In the genomic region with DNA sequence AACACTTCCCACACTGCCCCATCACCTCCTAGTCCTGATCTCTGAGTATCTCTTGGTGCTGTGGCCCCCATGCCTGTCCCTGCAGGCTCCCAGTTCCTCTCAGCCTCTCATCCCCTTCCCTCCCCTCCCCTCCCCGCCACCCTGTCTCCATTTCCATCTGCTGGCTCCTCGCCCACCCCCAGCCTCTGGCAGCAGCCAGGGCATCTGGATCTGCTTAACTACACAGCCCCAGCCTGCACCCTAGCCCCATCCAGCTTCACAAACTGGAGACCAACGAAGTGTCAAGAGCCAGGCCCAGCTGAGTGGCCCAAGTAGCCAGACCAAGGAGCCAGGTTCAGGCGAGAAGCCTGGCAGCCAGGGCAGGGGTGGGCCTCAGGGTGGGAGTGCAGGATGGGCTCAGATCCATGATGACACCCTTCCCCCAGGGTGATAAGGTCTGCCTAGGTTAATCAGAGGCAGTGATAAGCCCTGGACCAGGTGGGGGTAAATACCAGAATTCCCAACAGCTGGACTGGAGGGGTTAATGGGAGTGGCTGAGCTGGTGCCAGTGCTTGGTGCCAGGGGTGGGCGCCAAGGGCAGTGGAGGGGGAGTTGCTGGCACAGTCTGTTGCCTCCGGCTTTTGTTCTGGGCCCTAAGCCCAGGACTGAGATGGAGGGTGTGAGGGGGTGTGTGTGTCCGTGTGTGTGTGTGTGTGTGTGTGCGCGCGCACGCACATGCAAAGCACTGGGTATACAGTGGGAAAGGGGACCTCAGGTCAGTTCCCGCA, we compare ENCODE assay signal across 7 cellular contexts. TPM values are rescaled to one million over a fixed set of nuclear protein-coding genes. Genes with fewer than 3 reads are reported as not detected.
DNase-seq lines count a peak whose midpoint lies in the region; ATAC-seq and TF ChIP-seq lines count a peak whose summit lies in the region.
"Had no signal": no experiment of that assay in that cellular context is flagged by ENCODE, and none has a peak within 500 bp of the region (broad histone marks: within the 10 kb centered on the region; RNA-seq: fewer than 3 reads in every experiment).

No MANE protein-coding gene starts in this region.

- BruUV-seq in Calu3 (replicated peaks; lab: Mats Ljungman, UMichigan), result no TSS peak

- CTCF ChIA-PET in Calu3 (lab: Charles Lee), result no interaction called here

- H3K4me1 ChIP-seq in stomach, result peaks cover 46 to 56% (median 49%) of the 10 kb centered on the region in 4 donors

- peaks cover 13% of the 10 kb centered on the region for H3K36me3 Mint-ChIP-seq in Calu3 (ENCODE audit: insufficient read depth, unreplicated experiment)

- 19 to 45% (median 25%) methylated on average over 8 to 12 of the region's 12 CpGs for WGBS in stomach, 5 donors

- H3K27me3 ChIP-seq in stomach, result no peaks in the 10 kb centered on the region

- peak overlapping the region in 1 of 2 donors; percentile 63 for H3K4me3 ChIP-seq in foreskin fibroblast (ENCODE audit: low read depth in 1 of 2, low read length in 2 of 2)
- peak overlapping the region in 1 of 4 donors; percentile 3 for H3K4me3 ChIP-seq in stomach

- no peak for TF ChIP-seq EP300 in stomach (IDR thresholded peaks at IDR 0.05)

- TF ChIP-seq CTCF in foreskin fibroblast (IDR thresholded peaks at IDR 0.05; ENCODE audit: low read depth, low read length), result no peak
- no peak for TF ChIP-seq CTCF in stomach (IDR thresholded peaks at IDR 0.05)
- no peak for TF ChIP-seq CTCF in Calu3 (IDR thresholded peaks at IDR 0.05; ENCODE audit: unreplicated experiment)

- peaks cover 20% of the 10 kb centered on the region for H3K27me3 Mint-ChIP-seq in Calu3 (ENCODE audit: unreplicated experiment)

- peaks cover 20% of the 10 kb centered on the region for H3K4me1 Mint-ChIP-seq in Calu3 (ENCODE audit: low read depth, unreplicated experiment)

- H3K9me3 ChIP-seq in stomach, result no peaks in the 10 kb centered on the region

- peak overlapping the region in 4 of 5 donors; percentile 53 to 84 (median 80) for H3K27ac ChIP-seq in stomach

- intact Hi-C loops in stomach (cut with DNase I; ENCODE audit: low total_unique reads), result no loop called here
- intact Hi-C loops in Calu3 (cut with micrococcal nuclease; ENCODE audit: unreplicated experiment), result no loop called here

- no peak for TF ChIP-seq POLR2A in stomach (IDR thresholded peaks at IDR 0.05)

- no peaks in the 10 kb centered on the region for H3K9me3 Mint-ChIP-seq in Calu3 (ENCODE audit: low read depth, unreplicated experiment)

- H3K4me3 Mint-ChIP-seq in Calu3 (ENCODE audit: low read depth, unreplicated experiment), result no peak overlapping the region

- DNase-seq in NCI-H446 treated with DMSO at 0.1 percent for 48 hours (lab: John Stamatoyannopoulos, UW) (peak; percentile 93), foreskin fibroblast (peak; percentile 70 to 88), stomach (peak; percentile 46), Calu3 (no peak), DMS153 (lab: John Stamatoyannopoulos, UW) (no peak)

- ATAC-seq in GM21576 (IDR thresholded peaks at IDR 0.05; ENCODE audit: unreplicated experiment), result no peak

- H3K27ac Mint-ChIP-seq in Calu3 (ENCODE audit: unreplicated experiment), result no peak overlapping the region

- H3K36me3 ChIP-seq in stomach, result peaks cover 4 to 11% (median 9%) of the 10 kb centered on the region in 4 donors

RNA-seq across cellular contexts. Expression of a gene that starts 2.5 kb away (rescaled TPM):
- 10 to 100 TPM; 19.3 to 57.4 (median 29.0) TPM for total RNA-seq in stomach
- 10 to 100 TPM in 1 of 3 donors, 1 to 10 TPM in 2; 4.4 to 18.8 (median 5.7) TPM for polyA plus RNA-seq in stomach
- 6.8 and 8.7 TPM in 2 replicates for total RNA-seq in Calu3 (2022)

RNA-seq across cellular contexts. Expression of a gene that starts 8.0 kb away (rescaled TPM):
- total RNA-seq in stomach (1 to 10 TPM in 1 of 5 donors, not detected in 4; 1.3 TPM), Calu3 (2022) (not detected in 2 replicates)
- polyA plus RNA-seq in stomach, result under 1 TPM in 1 of 3 donors, not detected in 2; 0.58 TPM
- total RNA-seq: myocyte had no signal

RNA-seq across cellular contexts. Expression of a gene that starts 8.0 kb away (rescaled TPM):
- 100 to 1,000 TPM in 2 of 5 donors, 10 to 100 TPM in 3; 28.8 to 148 (median 87.8) TPM for total RNA-seq in stomach
- polyA plus RNA-seq in stomach, result 10 to 100 TPM; 17.4 to 33.1 (median 20.5) TPM
- 25.7 and 26.6 TPM in 2 replicates for total RNA-seq in Calu3 (2022)

RNA-seq across cellular contexts. Expression of a gene that starts 16.9 kb away (rescaled TPM):
- total RNA-seq in stomach (100 to 1,000 TPM in 1 of 5 donors, 10 to 100 TPM in 4; 20.0 to 124 (median 64.3) TPM), Calu3 (2022) (65.6 and 80.1 TPM in 2 replicates)
- 10 to 100 TPM; 19.9 to 46.8 (median 25.5) TPM for polyA plus RNA-seq in stomach

RNA-seq across cellular contexts. Expression of a gene that starts 25.6 kb away (rescaled TPM):
- total RNA-seq in stomach, result not detected
- polyA plus RNA-seq in stomach, result not detected
- total RNA-seq in Calu3 (2022), result not detected in 2 replicates
- total RNA-seq: myocyte had no signal

Comparison
In these comparisons a context has a peak if more than half of its experiments do, and no peak if none do; other contexts are left out.
1. DNase-seq: peak in NCI-H446 treated with DMSO at 0.1 percent for 48 hours (single experiment), foreskin fibroblast (2 of 2) and stomach (single experiment); none in Calu3 (single experiment) and DMS153 (single experiment).